In the genomic region with DNA sequence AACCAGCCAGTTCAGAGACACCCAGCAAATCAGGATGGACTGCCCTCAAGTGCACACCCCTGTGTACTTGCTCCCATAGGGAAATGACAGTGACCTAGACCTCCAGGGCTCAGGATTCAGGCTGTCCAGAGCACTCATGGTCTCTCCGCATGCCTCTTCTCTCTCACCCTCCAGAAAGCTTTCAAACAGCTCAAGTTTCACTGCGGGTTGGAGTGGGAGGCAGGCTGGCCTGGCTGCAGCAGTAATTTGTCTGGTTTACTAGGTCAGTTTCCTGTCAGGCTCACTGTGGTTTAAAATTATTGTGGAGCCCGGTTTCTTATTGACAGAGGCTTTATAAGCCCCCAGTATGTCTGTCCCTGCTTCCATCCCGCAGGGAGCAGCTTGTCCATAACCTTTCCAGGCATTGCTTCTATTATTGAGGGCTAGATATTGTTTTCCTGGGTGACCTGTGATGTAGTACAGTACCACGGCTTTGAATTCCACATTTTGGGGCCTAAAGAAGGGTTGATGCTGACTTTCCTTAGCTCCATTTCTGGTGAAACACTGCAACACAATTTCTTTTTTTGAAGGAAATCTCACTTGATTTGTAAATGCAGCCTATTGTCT, we compare ENCODE assay signal across 13 cellular contexts.
DNase-seq lines count a peak whose midpoint lies in the region; ATAC-seq and TF ChIP-seq lines count a peak whose summit lies in the region.
"Had no signal": no experiment of that assay in that cellular context is flagged by ENCODE, and none has a peak within 500 bp of the region (broad histone marks: within the 10 kb centered on the region; RNA-seq: fewer than 3 reads in every experiment).

No MANE protein-coding gene starts in this region.

- H3K27ac ChIP-seq in AG04450 (ENCODE audit: low read depth, low read length): no peak overlapping the region
- no peak overlapping the region for H3K27ac ChIP-seq in HEK293 (ENCODE audit: extremely low read depth, low read depth, low read length)
- H3K27ac ChIP-seq in WERI-Rb-1: no peak overlapping the region

- no peaks in the 10 kb centered on the region for H3K36me3 ChIP-seq in HEK293 (ENCODE audit: control insufficient read depth in 2 of 2, insufficient read depth in 1 of 2, low read length in 2 of 2)
- no peaks in the 10 kb centered on the region for H3K36me3 ChIP-seq in WERI-Rb-1

- DNase-seq in AG04450 (ENCODE audit: low read depth, low spot score) (peak; percentile 23), WERI-Rb-1 (peak; percentile 12), kidney glomerular epithelial cell (lab: John Stamatoyannopoulos, UW) (peak; percentile 26), occipital lobe (lab: John Stamatoyannopoulos, UW) (no peak)
- DNase-seq in activated effector memory CD4-positive, alpha-beta T cell treated with anti-CD3 and anti-CD28 coated beads, Interleukin-2, amount 50 U/mL, for 16 hours: no peak
- DNase-seq: activated T-cell treated with anti-CD3 and anti-CD28 coated beads, Interleukin-2, amount 50 U/mL, for 72 hours; CD4-positive, alpha-beta memory T cell; kidney; NCI-H510A treated with DMSO at 0.1 percent for 48 hours; stimulated activated CD8-positive, alpha-beta memory T cell treated with anti-CD3 and anti-CD28 coated beads, Interleukin-4, amount 100 ng/mL, for 48 hours had no signal

- H3K4me1 ChIP-seq in HEK293 (ENCODE audit: control insufficient read depth, insufficient read depth, low read length): peaks cover 2% of the 10 kb centered on the region; the same call in 1 of the 2 replicates

- no peak overlapping the region for H3K4me3 ChIP-seq in AG04450 (ENCODE audit: low read depth, low read length)
- no peak overlapping the region for H3K4me3 ChIP-seq in HEK293 (ENCODE audit: low read depth, low read length)
- no peak overlapping the region for H3K4me3 ChIP-seq in WERI-Rb-1 (ENCODE audit: low read depth, low read length)

- no peak for TF ChIP-seq CTCF in AG04450 (IDR thresholded peaks at IDR 0.05; ENCODE audit: low read depth, low read length)
- no peak for TF ChIP-seq CTCF in HEK293 (tag by site-specific recombination; IDR thresholded peaks at IDR 0.05)
- TF ChIP-seq CTCF in WERI-Rb-1 (IDR thresholded peaks at IDR 0.05; ENCODE audit: low read depth, low read length): no peak

- no peaks in the 10 kb centered on the region for H3K9me3 ChIP-seq in AG04450 (ENCODE audit: control insufficient read depth, insufficient read depth, low read length)
- H3K9me3 ChIP-seq in HEK293 (ENCODE audit: control insufficient read depth, insufficient read depth, low read depth, low read length): no peaks in the 10 kb centered on the region
- H3K9me3 ChIP-seq in WERI-Rb-1 (ENCODE audit: severe bottlenecking): no peaks in the 10 kb centered on the region

- CTCF ChIA-PET in AG04450 (lab: Charles Lee) (no interaction called here), HEK293 (lab: Yijun Ruan, JAX) (interaction anchor here (0.6 to 1.1 kb wide), 3 partner anchors 33 to 738 kb away, joined by 3 read pairs; no protein-coding TSS in a partner anchor)

- no peaks in the 10 kb centered on the region for H3K27me3 ChIP-seq in AG04450 (ENCODE audit: control insufficient read depth, insufficient read depth, low read length)
- H3K27me3 ChIP-seq in WERI-Rb-1 (ENCODE audit: insufficient read depth, low read depth, severe bottlenecking): no peaks in the 10 kb centered on the region

- POLR2A ChIA-PET in AG04450 (lab: Yijun Ruan, JAX): no interaction called here
- POLR2A ChIA-PET in HEK293 (lab: Yijun Ruan, JAX): no interaction called here

- ATAC-seq in HG03342 (IDR thresholded peaks at IDR 0.05; ENCODE audit: unreplicated experiment) (no peak), HG02798 (IDR thresholded peaks at IDR 0.05; ENCODE audit: poor library complexity, unreplicated experiment) (no peak)
- ATAC-seq: activated T-cell treated with anti-CD3 and anti-CD28 coated beads, Interleukin-2, amount 50 U/mL, for 72 hours had no signal

TF ChIP-seq in HEK293, 187 proteins besides CTCF, POLR2A, EP300 and RAD21:
- TF ChIP-seq ZFHX2 (tag by site-specific recombination; conservative IDR thresholded peaks at IDR 0.05) (0 out of 2 replicates have a peak, but pooled peaks have one; percentile 8), OSR2 (tag by site-specific recombination; IDR thresholded peaks at IDR 0.05) (no peak), TRIM28 (IDR thresholded peaks at IDR 0.05; ENCODE audit: borderline replicate concordance, low read length) (peak; percentile 72; the same call in 1 of the 2 replicates), ZSCAN23 (tag by site-specific recombination; IDR thresholded peaks at IDR 0.05) (no peak)

Comparison
In these comparisons a context has a peak if more than half of its experiments do, and no peak if none do; other contexts are left out.
1. DNase-seq: peak in AG04450 (single experiment), WERI-Rb-1 (single experiment) and kidney glomerular epithelial cell (single experiment); none in activated effector memory CD4-positive, alpha-beta T cell treated with anti-CD3 and anti-CD28 coated beads, Interleukin-2, amount 50 U/mL, for 16 hours (single experiment) and occipital lobe (single experiment).